Comparison of ENCODE assay signal across 8 cellular contexts in the genomic region with DNA sequence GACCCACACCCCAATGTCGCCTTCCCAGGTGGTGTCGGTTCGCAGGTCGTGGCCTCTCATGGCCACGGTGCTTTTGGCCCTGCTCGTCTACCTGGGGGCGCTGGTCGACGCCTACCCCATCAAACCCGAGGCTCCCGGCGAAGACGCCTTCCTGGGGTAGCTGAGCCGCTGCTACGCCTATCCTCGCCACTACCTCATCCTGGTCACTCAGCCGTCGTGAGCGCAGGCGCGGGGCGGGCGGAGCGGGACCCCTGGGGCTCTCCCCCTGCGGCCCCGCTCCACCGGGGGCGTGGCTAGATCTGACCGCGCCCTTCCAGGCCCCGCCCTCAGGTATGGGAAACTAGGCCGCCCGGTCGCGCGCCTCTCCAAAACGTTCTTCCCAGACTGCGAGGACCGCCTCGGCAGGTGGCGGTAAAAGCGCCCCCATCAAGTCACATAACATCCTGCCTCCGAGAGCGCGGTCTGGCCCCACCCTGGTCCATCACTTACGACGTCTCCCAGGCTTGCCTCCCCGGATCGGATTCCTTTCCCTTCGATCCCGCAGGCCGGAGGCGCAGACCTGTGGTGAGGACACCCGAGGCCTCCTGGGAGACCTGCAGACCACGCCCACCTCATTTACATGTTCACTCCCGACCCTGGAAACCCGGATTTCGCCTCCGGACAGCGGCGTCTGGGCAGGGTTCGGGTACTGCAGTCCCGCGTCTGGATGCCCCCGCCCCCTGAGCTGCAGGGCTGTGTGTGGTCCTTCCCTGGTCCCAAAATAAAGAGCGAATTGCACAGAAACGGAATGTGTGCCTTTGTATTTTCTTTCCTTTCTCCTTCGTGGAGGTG.
A peak's percentile ranks its signal among the peaks of the same experiment; 100 is the strongest.
DNase-seq lines count a peak whose midpoint lies in the region; ATAC-seq and TF ChIP-seq lines count a peak whose summit lies in the region.

No MANE protein-coding gene starts in this region.

- ATAC-seq in RWPE2 (ENCODE audit: low read depth) (peak; percentile 93), lower lobe of right lung (peak; percentile 94 to 95), GM21447 (IDR thresholded peaks at IDR 0.05; ENCODE audit: unreplicated experiment) (no peak), HG03045 (IDR thresholded peaks at IDR 0.05; ENCODE audit: unreplicated experiment) (no peak)

- intact Hi-C loops in lower lobe of right lung (cut with DNase I): no loop called here

- POLR2A ChIA-PET in AG04449 (lab: Yijun Ruan, JAX) (no interaction called here), HEK293 (lab: Yijun Ruan, JAX) (interaction anchor here (1.4 kb wide), 1 partner anchor 24 kb away, joined by 3 read pairs; no protein-coding TSS in a partner anchor)

- H3K9me3 ChIP-seq in HEK293 (ENCODE audit: control insufficient read depth, insufficient read depth, low read depth, low read length): no peaks in the 10 kb centered on the region
- H3K9me3 ChIP-seq in RWPE2 (ENCODE audit: severe bottlenecking): no peaks in the 10 kb centered on the region
- H3K9me3 ChIP-seq in lower lobe of right lung: no peaks in the 10 kb centered on the region
- H3K9me3 ChIP-seq in suprapubic skin: no peaks in the 10 kb centered on the region

- no peak for TF ChIP-seq POLR2A in suprapubic skin (IDR thresholded peaks at IDR 0.05)

- TF ChIP-seq EP300 in suprapubic skin (IDR thresholded peaks at IDR 0.05): no peak

- 0% methylated on average over 34 of the region's 68 CpGs for WGBS in suprapubic skin

- no peak for TF ChIP-seq CTCF in AG04449 (IDR thresholded peaks at IDR 0.05; ENCODE audit: insufficient read depth, low read length, missing control alignments)
- TF ChIP-seq CTCF in HEK293 (tag by site-specific recombination; IDR thresholded peaks at IDR 0.05): peak; percentile 63
- peak; percentile 14 for TF ChIP-seq CTCF in RWPE2 (IDR thresholded peaks at IDR 0.05; ENCODE audit: poor library complexity, severe bottlenecking)
- no peak for TF ChIP-seq CTCF in lower lobe of right lung (IDR thresholded peaks at IDR 0.05)
- no peak for TF ChIP-seq CTCF in suprapubic skin (IDR thresholded peaks at IDR 0.05)

- H3K4me1 ChIP-seq in HEK293 (ENCODE audit: control insufficient read depth, insufficient read depth, low read length) (peaks cover 3% of the 10 kb centered on the region; the same call in 1 of the 2 replicates), RWPE2 (ENCODE audit: insufficient read depth, poor library complexity, severe bottlenecking) (no peaks in the 10 kb centered on the region), lower lobe of right lung (peaks cover 8% of the 10 kb centered on the region), suprapubic skin (peaks cover 13% of the 10 kb centered on the region)

- no peaks in the 10 kb centered on the region for H3K36me3 ChIP-seq in HEK293 (ENCODE audit: control insufficient read depth in 2 of 2, insufficient read depth in 1 of 2, low read length in 2 of 2)
- H3K36me3 ChIP-seq in RWPE2 (ENCODE audit: low read depth): no peaks in the 10 kb centered on the region
- no peaks in the 10 kb centered on the region for H3K36me3 ChIP-seq in lower lobe of right lung
- H3K36me3 ChIP-seq in suprapubic skin: no peaks in the 10 kb centered on the region

- H3K27ac ChIP-seq in HEK293 (ENCODE audit: extremely low read depth, low read depth, low read length) (peak overlapping the region; percentile 71), RWPE2 (ENCODE audit: poor library complexity, severe bottlenecking) (peak overlapping the region; percentile 45), lower lobe of right lung (peak overlapping the region; percentile 70), suprapubic skin (no peak overlapping the region)

- H3K27me3 ChIP-seq in RWPE2 (ENCODE audit: insufficient read depth, poor library complexity, severe bottlenecking) (no peaks in the 10 kb centered on the region), lower lobe of right lung (ENCODE audit: low read depth) (peaks cover 37% of the 10 kb centered on the region), suprapubic skin (peaks cover 35% of the 10 kb centered on the region)

- CTCF ChIA-PET in AG04449 (lab: Yijun Ruan, JAX): interaction anchor here (2.6 kb wide), 1 partner anchor 24 kb away, joined by 7 read pairs; no protein-coding TSS in a partner anchor
- CTCF ChIA-PET in HEK293 (lab: Yijun Ruan, JAX): interaction anchor here (0.6 to 0.7 kb wide), 3 partner anchors 112 to 368 kb away, joined by 3 to 4 read pairs (median 3); no protein-coding TSS in a partner anchor

- DNase-seq in AG04449 (ENCODE audit: low read depth, low spot score): no peak
- DNase-seq in RWPE2 (ENCODE audit: low spot score): peak; percentile 97
- DNase-seq in dermis blood vessel endothelial cell: peak; percentile 28
- peak; percentile 87 for DNase-seq in lower lobe of right lung
- peak in 1 of 2 donors; percentile 78 for DNase-seq in suprapubic skin (ENCODE audit: low spot score in 2 of 2)

- H3K4me3 ChIP-seq in AG04449 (ENCODE audit: low read depth, low read length) (peak overlapping the region; percentile 51), HEK293 (ENCODE audit: low read depth, low read length) (peak overlapping the region; percentile 49), RWPE2 (ENCODE audit: severe bottlenecking) (peak overlapping the region; percentile 40), lower lobe of right lung (peak overlapping the region; percentile 54), suprapubic skin (peak overlapping the region; percentile 46)

TF ChIP-seq in HEK293, 187 proteins besides CTCF, POLR2A, EP300 and RAD21 (continues in another document):
- peak; percentile 96 for TF ChIP-seq GLIS1 (tag by site-specific recombination; IDR thresholded peaks at IDR 0.05)
- no peak for TF ChIP-seq ZNF114 (tag by site-specific recombination; IDR thresholded peaks at IDR 0.05)
- TF ChIP-seq SALL2 (tag by site-specific recombination; IDR thresholded peaks at IDR 0.05; ENCODE audit: borderline replicate concordance): no peak
- TF ChIP-seq FEZF1 (tag by site-specific recombination; IDR thresholded peaks at IDR 0.05): no peak
- no peak for TF ChIP-seq ZNF518A (tag by site-specific recombination; conservative IDR thresholded peaks at IDR 0.05; ENCODE audit: low read depth)
- TF ChIP-seq ZBTB11 (tag by site-specific recombination; conservative IDR thresholded peaks at IDR 0.05; ENCODE audit: low read depth): 0 out of 2 replicates have a peak, but pooled peaks have one; percentile 35
- no peak for TF ChIP-seq HOXD13 (CRISPR knock-in tag; IDR thresholded peaks at IDR 0.05; ENCODE audit: borderline replicate concordance)
- no peak for TF ChIP-seq ZNF544 (tag by site-specific recombination; IDR thresholded peaks at IDR 0.05)

Comparison
In these comparisons a context has a peak if more than half of its experiments do, and no peak if none do; other contexts are left out.
1. CTCF ChIP-seq: peak in HEK293 (single experiment) and RWPE2 (single experiment); none in AG04449 (single experiment), lower lobe of right lung (single experiment) and suprapubic skin (0 of 2).
2. ATAC-seq: peak in RWPE2 (single experiment) and lower lobe of right lung (2 of 2); none in GM21447 (single experiment) and HG03045 (single experiment).
3. Peak in every context shown above with its lines, with median percentiles within 50 percentile points of each other: H3K4me3 ChIP-seq.